42 cellular contexts compared by ENCODE assay signal in the genomic region with DNA sequence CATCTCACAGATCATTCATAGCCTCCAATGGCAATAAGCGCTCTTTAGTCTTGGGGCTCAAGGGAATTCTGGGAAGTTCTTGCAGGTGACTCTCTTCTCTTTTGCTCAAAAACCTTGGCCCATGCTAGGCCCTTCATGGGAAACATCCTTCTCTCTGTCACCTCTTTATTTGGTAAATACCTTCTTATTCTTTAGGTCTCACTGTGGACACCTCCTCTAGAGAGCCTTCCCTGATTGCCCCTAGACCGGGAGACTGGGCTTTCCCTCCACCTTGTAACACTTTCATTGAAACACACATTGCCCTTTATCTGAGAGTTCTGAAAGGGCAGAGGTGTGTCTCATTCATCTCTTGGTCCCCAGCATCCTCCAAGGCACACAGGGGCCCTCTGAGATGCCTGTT. TPM values are rescaled to one million over a fixed set of nuclear protein-coding genes. Genes with fewer than 3 reads are reported as not detected.
"Had no signal": no experiment of that assay in that cellular context is flagged by ENCODE, and none has a peak within 500 bp of the region (broad histone marks: within the 10 kb centered on the region; RNA-seq: fewer than 3 reads in every experiment).

No MANE protein-coding gene starts in this region.

- H3K9me3 ChIP-seq: adrenal gland had no signal

- H3K4me1 ChIP-seq: adrenal gland, ascending aorta, body of pancreas, breast epithelium had no signal

- H3K4me3 ChIP-seq: adrenal gland, ascending aorta, body of pancreas, breast epithelium, cardiac muscle cell had no signal

- DNase-seq: activated effector memory CD4-positive, alpha-beta T cell treated with anti-CD3 and anti-CD28 coated beads, Interleukin-2, amount 50 U/mL, for 16 hours; activated effector memory CD4-positive, alpha-beta T cell treated with Interleukin-2 at 50 U/mL for 16 hours; activated gamma-delta T cell; activated gamma-delta T cell treated with Interleukin-2 at 50 U/mL for 16 hours; activated naive CD4-positive, alpha-beta T cell; activated naive CD4-positive, alpha-beta T cell treated with anti-CD3 and anti-CD28 coated beads for 36 hours; activated naive CD4-positive, alpha-beta T cell treated with anti-CD3 and anti-CD28 coated beads, Interleukin-2, amount 10 ng/mL, durations not matched to agents 7 days and 5 days; activated naive CD4-positive, alpha-beta T cell treated with anti-CD3 and anti-CD28 coated beads, Interleukin-2, amount 50 U/mL, for 16 hours; activated naive CD4-positive, alpha-beta T cell treated with Interleukin-2 at 50 U/mL for 16 hours; activated naive CD8-positive, alpha-beta T cell treated with anti-CD3 and anti-CD28 coated beads for 36 hours; activated naive CD8-positive, alpha-beta T cell treated with anti-CD3 and anti-CD28 coated beads, Interleukin-2, amount 10 ng/mL, durations not matched to agents 7 days and 5 days; activated naive CD8-positive, alpha-beta T cell treated with anti-CD3 and anti-CD28 coated beads, Interleukin-2, amount 50 U/mL, for 24 hours; activated T-cell treated with anti-CD3 and anti-CD28 coated beads for 4 hours; activated T-cell treated with anti-CD3 and anti-CD28 coated beads, Interleukin-2, amount 50 U/mL, for 1 hour; activated T-cell treated with anti-CD3 and anti-CD28 coated beads, Interleukin-2, amount 50 U/mL, for 24 hours; activated T-cell treated with anti-CD3 and anti-CD28 coated beads, Interleukin-2, amount 50 U/mL, for 4 hours; activated T-cell treated with anti-CD3 and anti-CD28 coated beads, Interleukin-2, amount 50 U/mL, for 48 hours; activated T-cell treated with anti-CD3 and anti-CD28 coated beads, Interleukin-2, amount 50 U/mL, for 72 hours; adrenal gland; amniotic stem cell; amygdala; anterior cingulate cortex; aorta; body of pancreas; brain microvascular endothelial cell; caudate nucleus; central memory CD4-positive, alpha-beta T cell; cerebellar nuclear complex had no signal

- H3K4me1 Mint-ChIP-seq: activated naive CD4-positive, alpha-beta T cell treated with anti-CD3 and anti-CD28 coated beads, Interleukin-2, amount 10 ng/mL, durations not matched to agents 7 days and 5 days; activated naive CD4-positive, alpha-beta T cell treated with anti-CD3 and anti-CD28 coated beads, Interleukin-2, amount 50 U/mL, for 24 hours; activated naive CD8-positive, alpha-beta T cell treated with anti-CD3 and anti-CD28 coated beads for 36 hours; activated naive CD8-positive, alpha-beta T cell treated with anti-CD3 and anti-CD28 coated beads, Interleukin-2, amount 50 U/mL, for 24 hours; activated T-helper 17 cell treated with anti-CD3 and anti-CD28 coated beads, Interleukin-2, amount 50 U/mL, for 72 hours; central memory CD8-positive, alpha-beta T cell had no signal

- H3K4me3 Mint-ChIP-seq: activated naive CD4-positive, alpha-beta T cell treated with anti-CD3 and anti-CD28 coated beads for 36 hours; activated naive CD4-positive, alpha-beta T cell treated with anti-CD3 and anti-CD28 coated beads, Interleukin-2, amount 10 ng/mL, durations not matched to agents 7 days and 5 days; activated naive CD4-positive, alpha-beta T cell treated with anti-CD3 and anti-CD28 coated beads, Interleukin-2, amount 50 U/mL, for 24 hours; activated naive CD8-positive, alpha-beta T cell; activated naive CD8-positive, alpha-beta T cell treated with anti-CD3 and anti-CD28 coated beads for 36 hours; activated naive CD8-positive, alpha-beta T cell treated with anti-CD3 and anti-CD28 coated beads, Interleukin-2, amount 10 ng/mL, durations not matched to agents 7 days and 5 days; activated naive CD8-positive, alpha-beta T cell treated with anti-CD3 and anti-CD28 coated beads, Interleukin-2, amount 50 U/mL, for 24 hours; activated T-cell treated with anti-CD3 and anti-CD28 coated beads, Interleukin-2, amount 50 U/mL, for 24 hours; activated T-cell treated with anti-CD3 and anti-CD28 coated beads, Interleukin-2, amount 50 U/mL, for 4 hours; activated T-cell treated with anti-CD3 and anti-CD28 coated beads, Interleukin-2, amount 50 U/mL, for 72 hours; activated T-helper 1 cell treated with anti-CD3 and anti-CD28 coated beads, Interleukin-12 subunit alpha, Interleukin-12 subunit beta, Interleukin-2, Interleukin-4 antibody, amounts not matched to agents 30 ng/mL and 10 ng/mL and 1 ng/mL, durations not matched to agents 14 hours and 24 hours and 36 hours; activated T-helper 17 cell treated with anti-CD3 and anti-CD28 coated beads, Interleukin-2, amount 50 U/mL, for 72 hours; brain; central memory CD8-positive, alpha-beta T cell had no signal

- H3K27ac Mint-ChIP-seq: activated naive CD4-positive, alpha-beta T cell treated with anti-CD3 and anti-CD28 coated beads for 36 hours; activated naive CD4-positive, alpha-beta T cell treated with anti-CD3 and anti-CD28 coated beads, Interleukin-2, amount 10 ng/mL, durations not matched to agents 7 days and 5 days; activated naive CD4-positive, alpha-beta T cell treated with anti-CD3 and anti-CD28 coated beads, Interleukin-2, amount 50 U/mL, for 24 hours; activated naive CD4-positive, alpha-beta T cell treated with anti-CD3 and anti-CD28 coated beads, Interleukin-2, amount 50 U/mL, for 72 hours; activated naive CD8-positive, alpha-beta T cell; activated naive CD8-positive, alpha-beta T cell treated with anti-CD3 and anti-CD28 coated beads for 36 hours; activated naive CD8-positive, alpha-beta T cell treated with anti-CD3 and anti-CD28 coated beads, Interleukin-2, amount 10 ng/mL, durations not matched to agents 7 days and 5 days; activated naive CD8-positive, alpha-beta T cell treated with anti-CD3 and anti-CD28 coated beads, Interleukin-2, amount 50 U/mL, for 24 hours; activated T-cell treated with anti-CD3 and anti-CD28 coated beads, Interleukin-2, amount 50 U/mL, for 24 hours; activated T-cell treated with anti-CD3 and anti-CD28 coated beads, Interleukin-2, amount 50 U/mL, for 72 hours; activated T-helper 1 cell treated with anti-CD3 and anti-CD28 coated beads, Interleukin-12 subunit alpha, Interleukin-12 subunit beta, Interleukin-2, Interleukin-4 antibody, amounts not matched to agents 30 ng/mL and 10 ng/mL and 1 ng/mL, durations not matched to agents 14 hours and 24 hours and 36 hours; activated T-helper 17 cell treated with anti-CD3 and anti-CD28 coated beads, Interleukin-2, amount 50 U/mL, for 72 hours; activated T-helper 2 cell treated with anti-CD3 and anti-CD28 coated beads, Interferon-gamma antibody, Interleukin-2, Interleukin-4, amounts not matched to agents 10 μg/mL and 5 μg/mL and 100 μg/mL, durations not matched to agents 14 hours and 24 hours and 36 hours; brain had no signal

- FAIRE-seq: astrocyte, bronchial epithelial cell had no signal

- H3K36me3 Mint-ChIP-seq: activated naive CD4-positive, alpha-beta T cell treated with anti-CD3 and anti-CD28 coated beads, Interleukin-2, amount 10 ng/mL, durations not matched to agents 7 days and 5 days; activated naive CD4-positive, alpha-beta T cell treated with anti-CD3 and anti-CD28 coated beads, Interleukin-2, amount 50 U/mL, for 24 hours; activated naive CD8-positive, alpha-beta T cell treated with anti-CD3 and anti-CD28 coated beads for 36 hours; activated naive CD8-positive, alpha-beta T cell treated with anti-CD3 and anti-CD28 coated beads, Interleukin-2, amount 10 ng/mL, durations not matched to agents 7 days and 5 days; brain had no signal

- ATAC-seq: activated naive CD4-positive, alpha-beta T cell treated with anti-CD3 and anti-CD28 coated beads, Interleukin-2, amount 50 U/mL, for 72 hours; activated naive CD8-positive, alpha-beta T cell treated with anti-CD3 and anti-CD28 coated beads, Interleukin-2, amount 50 U/mL, for 24 hours; activated T-cell treated with anti-CD3 and anti-CD28 coated beads, Interleukin-2, amount 50 U/mL, for 4 hours; activated T-cell treated with anti-CD3 and anti-CD28 coated beads, Interleukin-2, amount 50 U/mL, for 72 hours; activated T-helper 17 cell treated with anti-CD3 and anti-CD28 coated beads, Interleukin-2, amount 50 U/mL, for 72 hours; body of pancreas had no signal

- H3K9me3 Mint-ChIP-seq: activated naive CD4-positive, alpha-beta T cell treated with anti-CD3 and anti-CD28 coated beads for 36 hours; activated naive CD8-positive, alpha-beta T cell treated with anti-CD3 and anti-CD28 coated beads, Interleukin-2, amount 50 U/mL, for 24 hours; activated T-cell treated with anti-CD3 and anti-CD28 coated beads, Interleukin-2, amount 50 U/mL, for 24 hours had no signal

- H3K27me3 ChIP-seq: ascending aorta, body of pancreas, brain microvascular endothelial cell had no signal

- H3K27ac ChIP-seq: adrenal gland, ascending aorta, body of pancreas, brain microvascular endothelial cell, breast epithelium, cardiac muscle cell had no signal

- H3K36me3 ChIP-seq: adrenal gland, ascending aorta, brain microvascular endothelial cell, breast epithelium, cardiac muscle cell had no signal

RNA-seq across cellular contexts. Expression of gene C19orf81, which starts 1.9 kb away (rescaled TPM):
- total RNA-seq: activated T-helper 1 cell treated with anti-CD3 and anti-CD28 coated beads, Interleukin-12 subunit alpha, Interleukin-12 subunit beta, Interleukin-2, Interleukin-4 antibody, amounts not matched to agents 30 ng/mL and 10 ng/mL and 1 ng/mL, durations not matched to agents 14 hours and 24 hours and 36 hours; activated T-helper 17 cell treated with anti-CD3 and anti-CD28 coated beads, Interleukin-2, amount 50 U/mL, for 72 hours; activated T-helper 2 cell treated with anti-CD3 and anti-CD28 coated beads, Interferon-gamma antibody, Interleukin-2, Interleukin-4, amounts not matched to agents 10 μg/mL and 5 μg/mL and 100 μg/mL, durations not matched to agents 14 hours and 24 hours and 36 hours; aorta; ascending aorta; astrocyte; body of pancreas; breast epithelium; bronchial epithelial cell had no signal
- polyA plus RNA-seq: aorta had no signal

RNA-seq across cellular contexts. Expression of gene SYT3, which starts 11.5 kb away (rescaled TPM):
- total RNA-seq: activated naive CD4-positive, alpha-beta T cell treated with anti-CD3 and anti-CD28 coated beads for 36 hours; activated T-helper 1 cell treated with anti-CD3 and anti-CD28 coated beads, Interleukin-12 subunit alpha, Interleukin-12 subunit beta, Interleukin-2, Interleukin-4 antibody, amounts not matched to agents 30 ng/mL and 10 ng/mL and 1 ng/mL, durations not matched to agents 14 hours and 24 hours and 36 hours; activated T-helper 17 cell treated with anti-CD3 and anti-CD28 coated beads, Interleukin-2, amount 50 U/mL, for 72 hours; activated T-helper 2 cell treated with anti-CD3 and anti-CD28 coated beads, Interferon-gamma antibody, Interleukin-2, Interleukin-4, amounts not matched to agents 10 μg/mL and 5 μg/mL and 100 μg/mL, durations not matched to agents 14 hours and 24 hours and 36 hours; astrocyte; bronchial epithelial cell; cardiac septum had no signal
- polyA plus RNA-seq: aorta had no signal
